8 cellular contexts compared by ENCODE assay signal in genomic region chr1:110875216-110875731, GRCh38. TPM values are rescaled to one million over a fixed set of nuclear protein-coding genes. Genes with fewer than 3 reads are reported as not detected.
DNase-seq lines count a peak whose midpoint lies in the region; ATAC-seq and TF ChIP-seq lines count a peak whose summit lies in the region.

No MANE protein-coding gene starts in this region.

- H2AFZ ChIP-seq in DND-41 (ENCODE audit: low read depth, low read length): peak overlapping the region; percentile 77

- H3K36me3 Mint-ChIP-seq in naive thymus-derived CD8-positive, alpha-beta T cell: peaks cover 4 to 26% (median 10%) of the 10 kb centered on the region in 3 donors
- no peaks in the 10 kb centered on the region for H3K36me3 Mint-ChIP-seq in mesothelial cell of epicardium

- peaks cover 6% of the 10 kb centered on the region; the same call in 1 of the 2 replicates for H4K20me1 ChIP-seq in DND-41 (ENCODE audit: insufficient read depth, low read length)

- H3K36me3 ChIP-seq in DND-41 (ENCODE audit: insufficient read depth, low read length) (peaks cover 6% of the 10 kb centered on the region), KOPT-K1 (ENCODE audit: insufficient read depth, low read length) (0 out of 2 replicates have a peak, but pooled peaks cover 12% of the 10 kb centered on the region)

- H3K9me3 ChIP-seq in DND-41 (ENCODE audit: insufficient read depth, low read length, severe bottlenecking): no peaks in the 10 kb centered on the region
- no peaks in the 10 kb centered on the region for H3K9me3 ChIP-seq in KOPT-K1 (ENCODE audit: insufficient read depth, low read length, poor library complexity, severe bottlenecking)

- DNase-seq in DND-41 (peak; percentile 52), activated T-helper 1 cell treated with Interleukin-2 at 50 U/mL for 16 hours (ENCODE audit: low read depth) (peak; percentile 25), HK-2 (ENCODE audit: unreplicated experiment) (no peak), SKM-1 (lab: John Stamatoyannopoulos, UW; ENCODE audit: unreplicated experiment) (no peak), mesothelial cell of epicardium (ENCODE audit: low spot score in 2 of 2, unreplicated experiment in 2 of 2) (no peak)
- DNase-seq in naive thymus-derived CD8-positive, alpha-beta T cell: peak in 6 of 10 donors; percentile 34 to 68 (median 58)

- TF ChIP-seq CTCF in DND-41 (IDR thresholded peaks at IDR 0.05; ENCODE audit: borderline replicate concordance, extremely low read depth, low read length, poor library complexity, severe bottlenecking) (no peak), mesothelial cell of epicardium (IDR thresholded peaks at IDR 0.05; ENCODE audit: unreplicated experiment) (no peak)

- peaks cover 79% of the 10 kb centered on the region for H3K4me1 ChIP-seq in DND-41 (ENCODE audit: insufficient read depth, low read length)

- H3K9me3 Mint-ChIP-seq in naive thymus-derived CD8-positive, alpha-beta T cell: peaks cover 0 to 6% (median 0%) of the 10 kb centered on the region in 9 donors
- peaks cover 28% of the 10 kb centered on the region for H3K9me3 Mint-ChIP-seq in mesothelial cell of epicardium

- H3K27ac Mint-ChIP-seq in naive thymus-derived CD8-positive, alpha-beta T cell: peak overlapping the region; percentile 96 to 100 (median 99)
- no peak overlapping the region for H3K27ac Mint-ChIP-seq in mesothelial cell of epicardium

- peak overlapping the region; percentile 90 to 93; a peak in 3 of 4 replicates for H3K4me3 ChIP-seq in DND-41 (ENCODE audit: low read depth in 1 of 2, low read length in 2 of 2)

- H3K79me2 ChIP-seq in DND-41 (ENCODE audit: insufficient read depth, low read length): peaks cover 78% of the 10 kb centered on the region

- peak overlapping the region; percentile 80 for H3K9ac ChIP-seq in DND-41 (ENCODE audit: low read depth, low read length)

- H3K4me3 Mint-ChIP-seq in naive thymus-derived CD8-positive, alpha-beta T cell: peak overlapping the region; percentile 92 to 100 (median 98)
- H3K4me3 Mint-ChIP-seq in mesothelial cell of epicardium: no peak overlapping the region

- H3K27me3 Mint-ChIP-seq in naive thymus-derived CD8-positive, alpha-beta T cell: no peaks in the 10 kb centered on the region
- no peaks in the 10 kb centered on the region for H3K27me3 Mint-ChIP-seq in mesothelial cell of epicardium (ENCODE audit: low read depth)

- H3K27me3 ChIP-seq in DND-41 (ENCODE audit: insufficient read depth, low read length, poor library complexity): no peaks in the 10 kb centered on the region

- H3K4me1 Mint-ChIP-seq in naive thymus-derived CD8-positive, alpha-beta T cell: peaks cover 45 to 72% (median 67%) of the 10 kb centered on the region in 4 donors
- no peaks in the 10 kb centered on the region for H3K4me1 Mint-ChIP-seq in mesothelial cell of epicardium

- ATAC-seq in DND-41 (ENCODE audit: insufficient read depth, low read depth): peak; percentile 77
- ATAC-seq in GM21360 (IDR thresholded peaks at IDR 0.05; ENCODE audit: unreplicated experiment): peak; percentile 34
- ATAC-seq in naive thymus-derived CD8-positive, alpha-beta T cell: peak; percentile 63 to 69

- H3K27ac ChIP-seq in DND-41 (ENCODE audit: low read length): peak overlapping the region; percentile 95
- H3K27ac ChIP-seq in KOPT-K1 (ENCODE audit: low read depth, low read length, poor library complexity, severe bottlenecking): peak overlapping the region; percentile 92

- peak overlapping the region; percentile 80 for H3K4me2 ChIP-seq in DND-41 (ENCODE audit: insufficient read depth, low read length)

- POLR2A ChIA-PET in naive thymus-derived CD8-positive, alpha-beta T cell (lab: Charles Lee): interaction anchor here (0.6 to 4.3 kb wide), 15 partner anchors 12 to 537 kb away, joined by 3 to 27 read pairs (median 4); partner anchors contain the start of genes DRAM2, LRIF1 and RBM15

RNA-seq across cellular contexts. Expression of gene CD53, which starts 2.3 kb away (rescaled TPM):
- 100 to 1,000 TPM; 295 to 313 TPM for total RNA-seq in naive thymus-derived CD8-positive, alpha-beta T cell
- 100 to 1,000 TPM; 619 to 909 (median 820) TPM for polyA plus RNA-seq in naive thymus-derived CD8-positive, alpha-beta T cell
- total RNA-seq in mesothelial cell of epicardium: not detected in 3 replicates

Comparison
In these comparisons a context has a peak if more than half of its experiments do, and no peak if none do; other contexts are left out.
1. DNase-seq: peak in DND-41 (single experiment), activated T-helper 1 cell treated with Interleukin-2 at 50 U/mL for 16 hours (single experiment) and naive thymus-derived CD8-positive, alpha-beta T cell (6 of 10); none in HK-2 (single experiment), SKM-1 (single experiment) and mesothelial cell of epicardium (0 of 2).
2. RNA of gene CD53, which starts 2.3 kb away (total RNA-seq): 295 to 313 TPM in naive thymus-derived CD8-positive, alpha-beta T cell; not detected in mesothelial cell of epicardium; every median in the first group is over 100 times any median in the second.
3. Peak in every context shown above with its lines, with median percentiles within 50 percentile points of each other: ATAC-seq.